Comparison of ENCODE assay signal across 1 cellular context in genomic region chr20:63734111-63734945, GRCh38.
TF ChIP-seq lines count a peak whose summit lies in the region.

No MANE protein-coding gene starts in this region.

TF ChIP-seq in HepG2, 621 proteins besides CTCF, POLR2A, EP300 and RAD21 (continued from another document and continues in another):
- TF ChIP-seq HIC2 (CRISPR knock-in tag; IDR thresholded peaks at IDR 0.05; ENCODE audit: low read depth) (peak; percentile 74), HNRNPH1 (optimal IDR thresholded peaks at IDR 0.05; ENCODE audit: low read depth, low read length) (no peak), ATF1 (CRISPR knock-in tag; IDR thresholded peaks at IDR 0.05) (no peak), E2F2 (CRISPR knock-in tag; IDR thresholded peaks at IDR 0.05; ENCODE audit: borderline replicate concordance) (no peak), ZBTB14 (CRISPR knock-in tag; IDR thresholded peaks at IDR 0.05) (no peak), ZNF678 (CRISPR knock-in tag; IDR thresholded peaks at IDR 0.05) (no peak; the same call in 1 of the 2 replicates), ZNF883 (CRISPR knock-in tag; IDR thresholded peaks at IDR 0.05; ENCODE audit: not compliant biosample characterization) (peak; percentile 63), ZNF709 (CRISPR knock-in tag; IDR thresholded peaks at IDR 0.05) (peak; percentile 47; the same call in 1 of the 2 replicates), ZNF160 (CRISPR knock-in tag; IDR thresholded peaks at IDR 0.05) (0 out of 2 replicates have a peak, but pooled peaks have one; percentile 9), SALL1 (CRISPR knock-in tag; IDR thresholded peaks at IDR 0.05) (peak; percentile 83; the same call in 1 of the 2 replicates), TAF15 (IDR thresholded peaks at IDR 0.05; ENCODE audit: low read depth, low read length, poor library complexity, severe bottlenecking) (peak; percentile 17), ZNF224 (CRISPR knock-in tag; IDR thresholded peaks at IDR 0.05) (no peak), SOX6 (IDR thresholded peaks at IDR 0.05) (no peak), SOX6 (CRISPR knock-in tag; IDR thresholded peaks at IDR 0.05) (peak; percentile 30; the same call in 1 of the 2 replicates), ZNF607 (CRISPR knock-in tag; IDR thresholded peaks at IDR 0.05; ENCODE audit: borderline replicate concordance) (no peak), ZNF354B (CRISPR knock-in tag; IDR thresholded peaks at IDR 0.05) (no peak), KDM5B (CRISPR knock-in tag; IDR thresholded peaks at IDR 0.05; ENCODE audit: borderline replicate concordance) (no peak; the same call in 1 of the 2 replicates), HNRNPL (IDR thresholded peaks at IDR 0.05; ENCODE audit: low read depth, low read length) (peak; percentile 93), ZHX1 (CRISPR knock-in tag; IDR thresholded peaks at IDR 0.05; ENCODE audit: low read depth) (peak; percentile 94; the same call in 1 of the 2 replicates), JUND (CRISPR knock-in tag; IDR thresholded peaks at IDR 0.05) (peak; percentile 25; the same call in 1 of the 2 replicates), SP1 (IDR thresholded peaks at IDR 0.05) (no peak), SP1 (CRISPR knock-in tag; IDR thresholded peaks at IDR 0.05) (no peak), KLF9 (CRISPR knock-in tag; IDR thresholded peaks at IDR 0.05; ENCODE audit: low read depth) (no peak), ZKSCAN8 (CRISPR knock-in tag; IDR thresholded peaks at IDR 0.05; ENCODE audit: borderline replicate concordance) (no peak), GABPA (IDR thresholded peaks at IDR 0.05; ENCODE audit: low read depth, low read length) (no peak), GABPA (CRISPR knock-in tag; IDR thresholded peaks at IDR 0.05; ENCODE audit: low read depth) (no peak), STAT5B (CRISPR knock-in tag; IDR thresholded peaks at IDR 0.05) (no peak), ZNF138 (CRISPR knock-in tag; IDR thresholded peaks at IDR 0.05; ENCODE audit: low read depth) (no peak), PRDM4 (CRISPR knock-in tag; IDR thresholded peaks at IDR 0.05; ENCODE audit: borderline replicate concordance) (no peak), ZNF281 (CRISPR knock-in tag; IDR thresholded peaks at IDR 0.05; ENCODE audit: borderline replicate concordance) (peak; percentile 73), ZNF44 (CRISPR knock-in tag; IDR thresholded peaks at IDR 0.05) (0 out of 2 replicates have a peak, but pooled peaks have one; percentile 67), POGZ (CRISPR knock-in tag; IDR thresholded peaks at IDR 0.05) (0 out of 2 replicates have a peak, but pooled peaks have one; percentile 54), HDAC1 (CRISPR knock-in tag; IDR thresholded peaks at IDR 0.05) (peak; percentile 91), SP4 (CRISPR knock-in tag; IDR thresholded peaks at IDR 0.05) (peak; percentile 53), PITX1 (CRISPR knock-in tag; IDR thresholded peaks at IDR 0.05) (peak; percentile 41; the same call in 1 of the 2 replicates), ZNF263 (CRISPR knock-in tag; IDR thresholded peaks at IDR 0.05) (peak; percentile 77), ZNF704 (CRISPR knock-in tag; IDR thresholded peaks at IDR 0.05; ENCODE audit: borderline replicate concordance) (no peak; the same call in 1 of the 2 replicates), HOXA3 (CRISPR knock-in tag; IDR thresholded peaks at IDR 0.05) (peak; percentile 82), HHEX (CRISPR knock-in tag; IDR thresholded peaks at IDR 0.05) (0 out of 2 replicates have a peak, but pooled peaks have one; percentile 24), SRSF1 (optimal IDR thresholded peaks at IDR 0.05; ENCODE audit: low read depth, low read length) (no peak), ZNF563 (CRISPR knock-in tag; IDR thresholded peaks at IDR 0.05) (0 out of 2 replicates have a peak, but pooled peaks have one; percentile 6), TBP (CRISPR knock-in tag; IDR thresholded peaks at IDR 0.05) (no peak), ZNF710 (CRISPR knock-in tag; IDR thresholded peaks at IDR 0.05; ENCODE audit: borderline replicate concordance) (no peak), ZNF552 (CRISPR knock-in tag; IDR thresholded peaks at IDR 0.05; ENCODE audit: borderline replicate concordance) (0 out of 2 replicates have a peak, but pooled peaks have one; percentile 51), ATRX (CRISPR knock-in tag; IDR thresholded peaks at IDR 0.05; ENCODE audit: borderline replicate concordance) (no peak), ZSCAN31 (CRISPR knock-in tag; IDR thresholded peaks at IDR 0.05; ENCODE audit: low read depth) (no peak), IKZF4 (CRISPR knock-in tag; IDR thresholded peaks at IDR 0.05; ENCODE audit: borderline replicate concordance, low read depth, not compliant biosample characterization) (peak; percentile 16), SAFB2 (CRISPR knock-in tag; IDR thresholded peaks at IDR 0.05; ENCODE audit: borderline replicate concordance, low read depth) (0 out of 2 replicates have a peak, but pooled peaks have one; percentile 26), HBP1 (CRISPR knock-in tag; IDR thresholded peaks at IDR 0.05; ENCODE audit: low read depth) (0 out of 2 replicates have a peak, but pooled peaks have one; percentile 43), ZMYM2 (CRISPR knock-in tag; IDR thresholded peaks at IDR 0.05) (peak; percentile 96), ZNF180 (CRISPR knock-in tag; IDR thresholded peaks at IDR 0.05; ENCODE audit: borderline replicate concordance, low read depth) (no peak), SPEN (CRISPR knock-in tag; IDR thresholded peaks at IDR 0.05; ENCODE audit: low read depth) (peak; percentile 72)
